In genomic region chr21:45343891-45344290, GRCh38 we compare ENCODE assay signal across 6 cellular contexts.
"Had no signal": no experiment of that assay in that cellular context is flagged by ENCODE, and none has a peak within 500 bp of the region (broad histone marks: within the 10 kb centered on the region; RNA-seq: fewer than 3 reads in every experiment).

No MANE protein-coding gene starts in this region.

- H3K4me3 ChIP-seq: GM23338, HAP-1 had no signal

- H3K36me3 ChIP-seq: HAP-1 had no signal

- H3K9me3 Mint-ChIP-seq: IgD-negative memory B cell had no signal

- ATAC-seq: GM23338, HCT116 had no signal

- H3K4me3 Mint-ChIP-seq: GM23338, HFFc6, IgD-negative memory B cell had no signal

- H3K9me3 ChIP-seq: HAP-1 had no signal

- H3K4me1 ChIP-seq: HAP-1 had no signal

- H3K27ac ChIP-seq: HL-60 had no signal

- DNase-seq: HFFc6 had no signal

- H2AFZ ChIP-seq: GM23338 had no signal

- H3K27ac Mint-ChIP-seq: GM23338, HFFc6, IgD-negative memory B cell had no signal

- H3K4me2 ChIP-seq: GM23338 had no signal
